ENCODE assay signal across 22 cellular contexts in the genomic region with DNA sequence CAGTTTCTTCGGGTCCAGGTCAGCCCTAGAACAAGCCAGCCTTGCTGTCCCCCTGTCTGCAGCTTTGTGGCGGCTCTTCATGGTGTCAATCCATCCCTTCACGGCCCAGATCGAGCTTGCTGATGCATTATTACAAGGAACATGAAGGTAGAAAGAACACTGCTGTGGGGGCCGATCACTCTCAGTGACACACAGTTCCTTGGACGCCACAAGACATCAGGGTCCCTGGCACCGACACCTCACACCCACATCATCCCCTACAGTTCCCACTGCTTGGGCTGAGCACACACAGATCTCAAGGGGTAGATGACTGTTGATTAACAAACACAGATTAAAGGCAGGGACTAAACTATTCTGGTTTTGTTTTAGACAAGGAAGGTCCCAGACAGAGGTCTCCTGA.
"Had no signal": no experiment of that assay in that cellular context is flagged by ENCODE, and none has a peak within 500 bp of the region (broad histone marks: within the 10 kb centered on the region; RNA-seq: fewer than 3 reads in every experiment).

No MANE protein-coding gene starts in this region.

- H3K4me3 Mint-ChIP-seq: activated CD8-positive, alpha-beta T cell treated with anti-CD3 and anti-CD28 coated beads, Interleukin-2, amount 10 ng/mL, durations not matched to agents 7 days and 5 days; T-helper 2 cell treated with Interferon-gamma antibody and Interleukin-4, amounts not matched to agents 5 μg/mL and 100 μg/mL, for 36 hours had no signal

- H3K27ac ChIP-seq: brain microvascular endothelial cell, heart right ventricle, thoracic aorta, upper lobe of left lung, VCaP had no signal

- H3K27ac Mint-ChIP-seq: activated CD8-positive, alpha-beta T cell treated with anti-CD3 and anti-CD28 coated beads, Interleukin-2, amount 10 ng/mL, durations not matched to agents 7 days and 5 days; T-helper 2 cell treated with Interferon-gamma antibody and Interleukin-4, amounts not matched to agents 5 μg/mL and 100 μg/mL, for 36 hours had no signal

- ATAC-seq: activated CD4-positive, CD25-positive, alpha-beta regulatory T cell treated with anti-CD3 and anti-CD28 coated beads, Interleukin-2, amount 50 U/mL, for 24 hours; activated CD8-positive, alpha-beta T cell treated with anti-CD3 and anti-CD28 coated beads, Interleukin-2, amount 10 ng/mL, durations not matched to agents 7 days and 5 days; heart right ventricle; left colon; SK-N-SH treated with all-trans-retinoic acid at 6 μM for 48 hours had no signal

- H3K27me3 ChIP-seq: brain microvascular endothelial cell, heart right ventricle, sigmoid colon, upper lobe of left lung had no signal

- H3K9me3 Mint-ChIP-seq: T-helper 2 cell treated with Interferon-gamma antibody and Interleukin-4, amounts not matched to agents 5 μg/mL and 100 μg/mL, for 36 hours had no signal

- H3K9me3 ChIP-seq: heart right ventricle, sigmoid colon, thoracic aorta, upper lobe of left lung had no signal

- DNase-seq: activated CD4-positive, alpha-beta T cell treated with anti-CD3 and anti-CD28 coated beads, Interleukin-2, amount 50 U/mL, for 1 hour; activated CD8-positive, alpha-beta T cell treated with anti-CD3 and anti-CD28 coated beads, Interleukin-2, amount 10 ng/mL, durations not matched to agents 7 days and 5 days; activated effector memory CD4-positive, alpha-beta T cell treated with Interleukin-2 at 50 U/mL for 16 hours; activated naive CD4-positive, alpha-beta T cell treated with anti-CD3 and anti-CD28 coated beads, Interleukin-2, amount 50 U/mL, for 16 hours; activated T-cell treated with anti-CD3 and anti-CD28 coated beads, Interleukin-2, amount 50 U/mL, for 1 hour; aorta; brain microvascular endothelial cell; caudate nucleus; heart right ventricle; left colon; mesenchymal stem cell; occipital lobe; sigmoid colon; stimulated activated CD4-positive, alpha-beta T cell treated with anti-CD3 and anti-CD28 coated beads, Interleukin-2, amount 100 ng/mL, for 48 hours; stimulated activated CD8-positive, alpha-beta memory T cell treated with anti-CD3 and anti-CD28 coated beads, Interleukin-4, amount 100 ng/mL, for 48 hours; stimulated activated naive CD4-positive, alpha-beta T cell treated with Interleukin-2 at 50 U/mL for 16 hours; upper lobe of left lung had no signal

- H3K4me3 ChIP-seq: heart right ventricle, sigmoid colon, thoracic aorta, upper lobe of left lung had no signal
